Comparison of ENCODE assay signal across 33 cellular contexts in genomic region chr5:10153394-10153793, GRCh38.
DNase-seq lines count a peak whose midpoint lies in the region; ATAC-seq, FAIRE-seq and TF ChIP-seq lines count a peak whose summit lies in the region.
"Had no signal": no experiment of that assay in that cellular context is flagged by ENCODE, and none has a peak within 500 bp of the region (broad histone marks: within the 10 kb centered on the region; RNA-seq: fewer than 3 reads in every experiment).

No MANE protein-coding gene starts in this region.

- no peaks in the 10 kb centered on the region for H3K79me1 ChIP-seq in H1 (ENCODE audit: low read depth, low read length)

- no peak overlapping the region for H2BK20ac ChIP-seq in H1 (ENCODE audit: low read length)

- H3K9ac ChIP-seq in K562 (ENCODE audit: insufficient read depth in 1 of 2, low read depth in 2 of 2, low read length in 2 of 2) (no peak overlapping the region), H1 (replicated peaks in 1 of 4; ENCODE audit: extremely low read depth in 1 of 4, low read depth in 3 of 4, low read length in 3 of 4) (no peak overlapping the region)
- H3K9ac ChIP-seq: BLaER1; BLaER1 treated with 17β-estradiol and CSF1 and Interleukin-3, amounts not matched to agents 10 nM and 100 nM had no signal

- H3K36me3 ChIP-seq in HEK293 (ENCODE audit: control insufficient read depth in 2 of 2, insufficient read depth in 1 of 2, low read length in 2 of 2) (no peaks in the 10 kb centered on the region), K562 (ENCODE audit: control insufficient read depth, insufficient read depth, low read length) (no peaks in the 10 kb centered on the region), H1 (ENCODE audit: control insufficient read depth in 2 of 4, insufficient read depth in 4 of 4, low read length in 3 of 4) (no peaks in the 10 kb centered on the region), OCI-LY7 (ENCODE audit: insufficient read depth, low read length) (no peaks in the 10 kb centered on the region)
- H3K36me3 ChIP-seq: BE2C; BLaER1; BLaER1 treated with 17β-estradiol and CSF1 and Interleukin-3, amounts not matched to agents 10 nM and 100 nM had no signal

- no peak overlapping the region for H2BK120ac ChIP-seq in H1 (replicated peaks; ENCODE audit: low read depth, low read length)

- H2AFZ ChIP-seq in K562 (ENCODE audit: low read depth, low read length) (no peak overlapping the region), H1 (ENCODE audit: low read length) (no peak overlapping the region), OCI-LY7 (ENCODE audit: low read length) (no peak overlapping the region)

- no peak overlapping the region for H3K56ac ChIP-seq in H1 (replicated peaks; ENCODE audit: insufficient read length, low read depth, low read length)

- H3K23me2 ChIP-seq in H1 (ENCODE audit: low read depth, low read length) = no peaks in the 10 kb centered on the region

- no peak overlapping the region for H3K4me3 ChIP-seq in HEK293 (ENCODE audit: low read depth, low read length)
- H3K4me3 ChIP-seq in K562 = no peak overlapping the region
- no peak overlapping the region for H3K4me3 ChIP-seq in H1 (ENCODE audit: extremely low read depth in 1 of 4, insufficient read depth in 2 of 4, low read depth in 3 of 4, low read length in 4 of 4)
- H3K4me3 ChIP-seq in OCI-LY7 (ENCODE audit: low read depth, low read length, poor library complexity, severe bottlenecking) = no peak overlapping the region
- H3K4me3 ChIP-seq: A549; BLaER1; BLaER1 treated with 17β-estradiol and CSF1 and Interleukin-3, amounts not matched to agents 10 nM and 100 nM had no signal

- H3K9me3 ChIP-seq in HEK293 (ENCODE audit: control insufficient read depth, insufficient read depth, low read depth, low read length) (no peaks in the 10 kb centered on the region), K562 (replicated peaks; ENCODE audit: control insufficient read depth, insufficient read depth, low read depth, low read length) (no peaks in the 10 kb centered on the region), H1 (ENCODE audit: insufficient read depth in 2 of 2, low read depth in 1 of 2, low read length in 1 of 2) (no peaks in the 10 kb centered on the region), OCI-LY7 (ENCODE audit: low read length) (no peaks in the 10 kb centered on the region)
- H3K9me3 ChIP-seq: A549; BE2C; BLaER1; BLaER1 treated with 17β-estradiol and CSF1 and Interleukin-3, amounts not matched to agents 10 nM and 100 nM; Caco-2 had no signal

- H4K5ac ChIP-seq in H1 (ENCODE audit: insufficient read length, low read depth, low read length) = no peak overlapping the region

- no peak for FAIRE-seq in K562 (lab: Jason Lieb, UNC)
- no peak for FAIRE-seq in H1 (lab: Jason Lieb, UNC)
- FAIRE-seq: A204.1, A549, D721Med had no signal

- no peak overlapping the region for H2BK5ac ChIP-seq in H1 (ENCODE audit: low read depth, low read length)

- H4K8ac ChIP-seq in H1 (ENCODE audit: extremely low read depth, insufficient read depth, low read length) = no peak overlapping the region

- 5% methylated on average over 3 of the region's 4 CpGs for WGBS in K562 (ENCODE audit: insufficient coverage, low coverage, missing lambda C conversion rate)
- 95% methylated on average over 4 of the region's 4 CpGs; no CpG with 5 or more reads in 1 of the 2 experiments for WGBS in H1 (ENCODE audit: extremely low coverage in 1 of 2, insufficient coverage in 1 of 2, insufficient read length in 1 of 2, insufficient replicate concordance in 2 of 2, low coverage in 1 of 2, low lambda C conversion rate in 2 of 2, missing lambda C conversion rate in 1 of 2), 2 experiments

- no peak for TF ChIP-seq CTCF in HEK293 (tag by site-specific recombination; IDR thresholded peaks at IDR 0.05)
- TF ChIP-seq CTCF in K562 (IDR thresholded peaks at IDR 0.05 in 2 of 3, conservative IDR thresholded peaks at IDR 0.05 in 1 of 3; ENCODE audit: insufficient read depth in 2 of 3, low read depth in 1 of 3, low read length in 3 of 3) = no peak
- TF ChIP-seq CTCF in H1 (IDR thresholded peaks at IDR 0.05; ENCODE audit: control extremely low read depth in 1 of 3, insufficient read depth in 1 of 3, low read depth in 1 of 3, low read length in 3 of 3) = no peak
- TF ChIP-seq CTCF in OCI-LY7 (conservative IDR thresholded peaks at IDR 0.05; ENCODE audit: low read length) = no peak

- TF ChIP-seq RAD21 in K562 (CRISPR knock-in tag; conservative IDR thresholded peaks at IDR 0.05 in 1 of 2, IDR thresholded peaks at IDR 0.05 in 1 of 2) (no peak), H1 (IDR thresholded peaks at IDR 0.05 in 1 of 2, conservative IDR thresholded peaks at IDR 0.05 in 1 of 2; ENCODE audit: low read depth in 2 of 2, low read length in 2 of 2) (no peak)

- BruUV-seq in K562 (replicated peaks; lab: Mats Ljungman, UMichigan) (no TSS peak), OCI-LY7 (replicated peaks; lab: Mats Ljungman, UMichigan) (no TSS peak)

- no peaks in the 10 kb centered on the region for H3K4me1 ChIP-seq in HEK293 (ENCODE audit: control insufficient read depth, insufficient read depth, low read length)
- no peaks in the 10 kb centered on the region for H3K4me1 ChIP-seq in K562 (replicated peaks in 1 of 2; ENCODE audit: control insufficient read depth in 2 of 2, insufficient read depth in 2 of 2, low read length in 2 of 2)
- H3K4me1 ChIP-seq in H1 (replicated peaks in 1 of 4; ENCODE audit: control insufficient read depth in 3 of 4, insufficient read depth in 4 of 4, low read length in 3 of 4) = peaks cover 3 to 9% (median 6%) of the 10 kb centered on the region in 4 experiments; a peak in 6 of 7 replicates
- H3K4me1 ChIP-seq in OCI-LY7 (ENCODE audit: insufficient read depth, low read length, poor library complexity, severe bottlenecking) = no peaks in the 10 kb centered on the region
- H3K4me1 ChIP-seq: BE2C; BLaER1; BLaER1 treated with 17β-estradiol and CSF1 and Interleukin-3, amounts not matched to agents 10 nM and 100 nM had no signal

- no peak overlapping the region for H2BK15ac ChIP-seq in H1 (ENCODE audit: low read length)

- H4K91ac ChIP-seq in H1 (replicated peaks; ENCODE audit: insufficient read length, low read length) = no peak overlapping the region

- H3K4me2 ChIP-seq in K562 (ENCODE audit: insufficient read depth, low read length) = no peak overlapping the region
- no peak overlapping the region for H3K4me2 ChIP-seq in H1 (ENCODE audit: insufficient read depth in 1 of 2, low read depth in 2 of 2, low read length in 2 of 2)
- no peak overlapping the region for H3K4me2 ChIP-seq in OCI-LY7 (ENCODE audit: low read length)
- H3K4me2 ChIP-seq: A549; BLaER1; BLaER1 treated with 17β-estradiol and CSF1 and Interleukin-3, amounts not matched to agents 10 nM and 100 nM had no signal

- no peaks in the 10 kb centered on the region for H3K9me1 ChIP-seq in K562 (ENCODE audit: control insufficient read depth, insufficient read depth, low read length)

- no peak overlapping the region for H3K18ac ChIP-seq in H1 (ENCODE audit: extremely low read depth, low read length)

- CTCF ChIA-PET in HEK293 (lab: Yijun Ruan, JAX) (interaction anchor here (0.6 kb wide), 1 partner anchor 87 kb away, joined by 3 read pairs; no protein-coding TSS in a partner anchor), K562 (lab: Yijun Ruan, JAX; ENCODE audit: low intra/inter-chr PET ratio) (no interaction called here), H1 (lab: Charles Lee; ENCODE audit: partially characterized antibody) (interaction anchor here (1.5 to 2.1 kb wide), 2 partner anchors 49 to 81 kb away, joined by 3 to 5 read pairs; no protein-coding TSS in a partner anchor), OCI-LY7 (lab: Charles Lee; ENCODE audit: unreplicated experiment) (no interaction called here)

- no peaks in the 10 kb centered on the region for H3K79me2 ChIP-seq in K562 (ENCODE audit: control insufficient read depth, insufficient read depth, low read length)
- no peaks in the 10 kb centered on the region for H3K79me2 ChIP-seq in H1 (ENCODE audit: control insufficient read depth in 1 of 2, insufficient read depth in 2 of 2, low read length in 2 of 2)
- no peaks in the 10 kb centered on the region for H3K79me2 ChIP-seq in OCI-LY7 (ENCODE audit: insufficient read depth, low read depth, low read length)

- H3K27me3 ChIP-seq in K562 (ENCODE audit: control insufficient read depth in 2 of 2, insufficient read depth in 2 of 2, low read length in 2 of 2) (peaks cover 23% of the 10 kb centered on the region in 2 experiments), H1 (replicated peaks in 1 of 4; ENCODE audit: control insufficient read depth in 3 of 4, extremely low read depth in 1 of 4, insufficient read depth in 3 of 4, low read length in 3 of 4) (no peaks in the 10 kb centered on the region)
- H3K27me3 ChIP-seq: BE2C; BLaER1; BLaER1 treated with 17β-estradiol and CSF1 and Interleukin-3, amounts not matched to agents 10 nM and 100 nM had no signal

- no peaks in the 10 kb centered on the region for H3K9me2 ChIP-seq in OCI-LY7 (ENCODE audit: insufficient read depth, low read length)

- H3K27ac ChIP-seq in HEK293 (ENCODE audit: extremely low read depth, low read depth, low read length) (no peak overlapping the region), K562 (ENCODE audit: extremely low read depth, low read depth, low read length) (no peak overlapping the region), H1 (ENCODE audit: low read depth, low read length) (no peak overlapping the region), OCI-LY7 (ENCODE audit: low read depth, low read length, poor library complexity, severe bottlenecking) (no peak overlapping the region)
- H3K27ac ChIP-seq: 22Rv1; A549; BLaER1; BLaER1 treated with 17β-estradiol and CSF1 and Interleukin-3, amounts not matched to agents 10 nM and 100 nM; C4-2B had no signal

- TF ChIP-seq POLR2A in K562 (conservative IDR thresholded peaks at IDR 0.05) (no peak), H1 (IDR thresholded peaks at IDR 0.05; ENCODE audit: control extremely low read depth in 1 of 2, low read depth in 2 of 2, low read length in 2 of 2) (no peak)

- no peak overlapping the region for H3K4ac ChIP-seq in H1 (replicated peaks; ENCODE audit: insufficient read length, low read depth, low read length)

- in situ Hi-C loops in K562 (cut with MboI) = no loop called here

- H3K23ac ChIP-seq in H1 (ENCODE audit: insufficient read length) = no peak overlapping the region

- H2BK12ac ChIP-seq in H1 (ENCODE audit: low read depth, low read length) = no peak overlapping the region

- TF ChIP-seq EP300 in K562 (IDR thresholded peaks at IDR 0.05; ENCODE audit: low read length) (no peak), H1 (IDR thresholded peaks at IDR 0.05; ENCODE audit: borderline replicate concordance in 1 of 2, low read depth in 2 of 2, low read length in 2 of 2) (no peak)

- ATAC-seq in K562 = no peak
- no peak for ATAC-seq in HG02938 (IDR thresholded peaks at IDR 0.05; ENCODE audit: unreplicated experiment)
- ATAC-seq: A549; CD8-positive, alpha-beta T cell had no signal

- intact Hi-C loops in K562 (cut with micrococcal nuclease) = no loop called here
- intact Hi-C loops in OCI-LY7 (cut with micrococcal nuclease; ENCODE audit: unreplicated experiment) = no loop called here

- H4K20me1 ChIP-seq in K562 (replicated peaks; ENCODE audit: control insufficient read depth, insufficient read depth, low read length) (no peaks in the 10 kb centered on the region), H1 (replicated peaks in 1 of 2; ENCODE audit: control insufficient read depth in 1 of 2, insufficient read depth in 2 of 2, low read length in 2 of 2) (no peaks in the 10 kb centered on the region), OCI-LY7 (ENCODE audit: insufficient read depth, low read length) (no peaks in the 10 kb centered on the region)
- H4K20me1 ChIP-seq: BLaER1; BLaER1 treated with 17β-estradiol and CSF1 and Interleukin-3, amounts not matched to agents 10 nM and 100 nM had no signal

- DNase-seq in K562 (ENCODE audit: extremely low read depth in 1 of 4, low spot score in 3 of 4) (no peak), H1 (ENCODE audit: low read depth in 1 of 2, low spot score in 2 of 2) (no peak), OCI-LY7 (ENCODE audit: low spot score) (no peak)
- DNase-seq in stimulated activated CD4-positive, alpha-beta T cell treated with anti-CD3 and anti-CD28 coated beads, Interleukin-4, amount 100 ng/mL, for 1 hour = no peak
- DNase-seq: 8988T; ACHN; AML-193; BE2C; C1 segment of cervical spinal cord; Caco-2; Calu3; CD4-positive, alpha-beta memory T cell; CD4-positive, alpha-beta T cell; CD4-positive, CD25-positive, alpha-beta regulatory T cell; CD8-positive, alpha-beta memory T cell; CD8-positive, alpha-beta T cell; COR-L47; DMS 273 treated with DMSO at 0.1 percent for 48 hours; DMS153; DMS53; DMS79; DMS79 treated with DMSO at 0.1 percent for 48 hours; DND-41; EL had no signal

- POLR2A ChIA-PET in HEK293 (lab: Yijun Ruan, JAX) (no interaction called here), K562 (lab: Yijun Ruan, JAX) (no interaction called here), H1 (lab: Charles Lee; ENCODE audit: partially characterized antibody) (interaction anchor here (0.6 kb wide), 1 partner anchor 1375 kb away, joined by 3 read pairs; no protein-coding TSS in a partner anchor), OCI-LY7 (lab: Charles Lee) (no interaction called here)

- no peak overlapping the region for H3K14ac ChIP-seq in H1 (ENCODE audit: insufficient read length)

- H2AK5ac ChIP-seq in H1 (ENCODE audit: low read depth, low read length) = no peak overlapping the region

Comparison
In these comparisons a context has a peak if more than half of its experiments do, and no peak if none do; other contexts are left out.
1. CTCF ChIA-PET loops: an anchor here in HEK293 (0.6 kb wide) and H1 (1.5 to 2.1 kb wide); none called in K562 and OCI-LY7.